In the genomic region with DNA sequence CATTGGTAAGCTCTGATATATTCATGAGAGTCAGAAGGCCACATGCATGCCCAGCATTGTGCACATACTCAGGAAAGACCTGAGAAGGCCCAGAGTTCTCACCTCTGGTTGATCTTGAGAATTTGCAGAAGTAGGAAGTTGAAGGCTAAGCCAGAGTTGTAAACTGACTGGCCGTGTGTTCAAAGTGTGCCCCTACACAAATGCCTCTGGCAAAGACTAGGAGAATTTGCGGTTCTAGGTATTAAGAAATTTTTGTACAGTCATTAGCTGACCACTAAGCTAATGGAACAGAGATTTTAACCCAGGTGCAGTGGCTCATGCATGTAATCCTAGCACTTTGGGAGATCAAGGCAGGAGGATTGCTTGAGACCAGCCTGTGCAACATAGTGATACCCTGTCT, we compare ENCODE assay signal across 23 cellular contexts. TPM values are rescaled to one million over a fixed set of nuclear protein-coding genes. Genes with fewer than 3 reads are reported as not detected.
A peak's percentile ranks its signal among the peaks of the same experiment; 100 is the strongest.
DNase-seq lines count a peak whose midpoint lies in the region; ATAC-seq, FAIRE-seq and TF ChIP-seq lines count a peak whose summit lies in the region.
"Had no signal": no experiment of that assay in that cellular context is flagged by ENCODE, and none has a peak within 500 bp of the region (broad histone marks: within the 10 kb centered on the region; RNA-seq: fewer than 3 reads in every experiment).

No MANE protein-coding gene starts in this region.

- CTCF ChIA-PET in activated CD4-positive, alpha-beta T cell treated with anti-CD3 and anti-CD28 coated beads for 36 hours (lab: Charles Lee): interaction anchor here (0.6 to 1.7 kb wide), 7 partner anchors 11 to 862 kb away, joined by 3 to 5 read pairs (median 3); no protein-coding TSS in a partner anchor
- CTCF ChIA-PET in K562 (lab: Yijun Ruan, JAX; ENCODE audit: low intra/inter-chr PET ratio): no interaction called here

- POLR2A ChIA-PET in activated CD4-positive, alpha-beta T cell treated with anti-CD3 and anti-CD28 coated beads for 36 hours (lab: Charles Lee): interaction anchor here (0.6 kb wide), 1 partner anchor 89 kb away, joined by 3 read pairs; no protein-coding TSS in a partner anchor
- POLR2A ChIA-PET in K562 (lab: Yijun Ruan, JAX): interaction anchor here (1.0 to 3.3 kb wide), 7 partner anchors 8 to 24 kb away, joined by 3 to 12 read pairs (median 4); partner anchors contain the start of gene FBXL20

- TF ChIP-seq EP300 in K562 (IDR thresholded peaks at IDR 0.05; ENCODE audit: low read length) (no peak), stomach (IDR thresholded peaks at IDR 0.05) (no peak), tibial nerve (IDR thresholded peaks at IDR 0.05) (no peak)

- 11% methylated on average over 2 of the region's 2 CpGs for WGBS in K562 (ENCODE audit: insufficient coverage, low coverage, missing lambda C conversion rate)
- WGBS in stomach, 5 donors: 28 to 72% (median 42%) methylated on average over 2 of the region's 2 CpGs
- WGBS in tibial nerve, 2 donors: 44 to 74% methylated on average over 2 of the region's 2 CpGs

- H3K9ac ChIP-seq in K562 (ENCODE audit: insufficient read depth in 1 of 2, low read depth in 2 of 2, low read length in 2 of 2): peak overlapping the region in 1 of 2 experiments; percentile 58; a peak in 2 of 4 replicates
- H3K9ac ChIP-seq: neural progenitor cell had no signal

- H3K79me2 ChIP-seq in K562 (ENCODE audit: control insufficient read depth, insufficient read depth, low read length): peaks cover 31% of the 10 kb centered on the region

- no peak for ATAC-seq in activated CD4-positive, alpha-beta T cell treated with anti-CD3 and anti-CD28 coated beads for 36 hours
- peak; percentile 53 for ATAC-seq in K562
- ATAC-seq: activated CD8-positive, alpha-beta memory T cell treated with anti-CD3 and anti-CD28 coated beads, Interleukin-2, amount 10 ng/mL, durations not matched to agents 7 days and 5 days; effector memory CD8-positive, alpha-beta T cell; left colon had no signal

- peak overlapping the region; percentile 80; the same call in 1 of the 2 replicates for H3K4me2 ChIP-seq in K562 (ENCODE audit: insufficient read depth, low read length)
- H3K4me2 ChIP-seq: GM23338, neural progenitor cell had no signal

- no peak for TF ChIP-seq POLR2A in K562 (conservative IDR thresholded peaks at IDR 0.05)
- no peak for TF ChIP-seq POLR2A in stomach (IDR thresholded peaks at IDR 0.05)
- no peak for TF ChIP-seq POLR2A in tibial nerve (IDR thresholded peaks at IDR 0.05)

- H3K9me3 ChIP-seq in K562 (replicated peaks; ENCODE audit: control insufficient read depth, insufficient read depth, low read depth, low read length) (no peaks in the 10 kb centered on the region), stomach (no peaks in the 10 kb centered on the region), tibial nerve (no peaks in the 10 kb centered on the region)

- H3K27me3 Mint-ChIP-seq in activated CD4-positive, alpha-beta T cell treated with anti-CD3 and anti-CD28 coated beads for 36 hours: no peaks in the 10 kb centered on the region
- no peaks in the 10 kb centered on the region for H3K27me3 Mint-ChIP-seq in activated CD4-positive, alpha-beta T cell treated with anti-CD3 and anti-CD28 coated beads, Interleukin-2, amount 10 ng/mL, durations not matched to agents 24 days and 14 days
- no peaks in the 10 kb centered on the region for H3K27me3 Mint-ChIP-seq in chondrocyte (ENCODE audit: low read depth)
- H3K27me3 Mint-ChIP-seq: activated CD8-positive, alpha-beta memory T cell treated with anti-CD3 and anti-CD28 coated beads, Interleukin-2, amount 10 ng/mL, durations not matched to agents 7 days and 5 days; activated naive CD8-positive, alpha-beta T cell treated with anti-CD3 and anti-CD28 coated beads, Interleukin-2, amount 10 ng/mL, durations not matched to agents 7 days and 5 days; effector memory CD8-positive, alpha-beta T cell had no signal

- no peaks in the 10 kb centered on the region for H3K9me3 Mint-ChIP-seq in activated CD4-positive, alpha-beta T cell treated with anti-CD3 and anti-CD28 coated beads for 36 hours (ENCODE audit: low read depth)
- no peaks in the 10 kb centered on the region for H3K9me3 Mint-ChIP-seq in activated CD4-positive, alpha-beta T cell treated with anti-CD3 and anti-CD28 coated beads, Interleukin-2, amount 10 ng/mL, durations not matched to agents 24 days and 14 days
- no peaks in the 10 kb centered on the region for H3K9me3 Mint-ChIP-seq in chondrocyte (ENCODE audit: low read depth)
- H3K9me3 Mint-ChIP-seq: activated naive CD8-positive, alpha-beta T cell treated with anti-CD3 and anti-CD28 coated beads, Interleukin-2, amount 10 ng/mL, durations not matched to agents 7 days and 5 days; activated T-helper 2 cell treated with anti-CD3 and anti-CD28 coated beads, Interferon-gamma antibody, Interleukin-2, Interleukin-4, amounts not matched to agents 10 μg/mL and 5 μg/mL and 100 μg/mL, durations not matched to agents 14 hours and 24 hours and 36 hours; effector memory CD8-positive, alpha-beta T cell; GM23338; neural progenitor cell had no signal

- H3K27ac ChIP-seq in K562 (ENCODE audit: extremely low read depth, low read depth, low read length): peak overlapping the region; percentile 73
- H3K27ac ChIP-seq in stomach: no peak overlapping the region
- no peak overlapping the region for H3K27ac ChIP-seq in tibial nerve
- H3K27ac ChIP-seq: neural progenitor cell had no signal

- intact Hi-C loops in activated CD4-positive, alpha-beta T cell treated with anti-CD3 and anti-CD28 coated beads for 36 hours (cut with DNase I, micrococcal nuclease): loop anchor here (5.0 kb wide), 2 partner anchors 49 to 104 kb away; no protein-coding TSS in a partner anchor
- intact Hi-C loops in activated CD4-positive, alpha-beta T cell treated with anti-CD3 and anti-CD28 coated beads, Interleukin-2, amount 10 ng/mL, durations not matched to agents 24 days and 14 days (cut with micrococcal nuclease): no loop called here
- intact Hi-C loops in K562 (cut with micrococcal nuclease): no loop called here
- intact Hi-C loops in stomach (cut with DNase I; ENCODE audit: low total_unique reads): no loop called here

- H3K27me3 ChIP-seq in K562 (ENCODE audit: control insufficient read depth in 2 of 2, insufficient read depth in 2 of 2, low read length in 2 of 2) (no peaks in the 10 kb centered on the region), stomach (no peaks in the 10 kb centered on the region), tibial nerve (no peaks in the 10 kb centered on the region)
- H3K27me3 ChIP-seq: neural progenitor cell had no signal

- peak overlapping the region; percentile 67 for H2AFZ ChIP-seq in K562 (ENCODE audit: low read depth, low read length)
- H2AFZ ChIP-seq: GM23338, neural progenitor cell had no signal

- H3K4me3 ChIP-seq in K562 (no peak overlapping the region), stomach (no peak overlapping the region), tibial nerve (no peak overlapping the region)
- H3K4me3 ChIP-seq: GM23338, neural progenitor cell had no signal

- no peaks in the 10 kb centered on the region for H3K36me3 Mint-ChIP-seq in activated CD4-positive, alpha-beta T cell treated with anti-CD3 and anti-CD28 coated beads for 36 hours (ENCODE audit: low read depth)
- H3K36me3 Mint-ChIP-seq in activated CD4-positive, alpha-beta T cell treated with anti-CD3 and anti-CD28 coated beads, Interleukin-2, amount 10 ng/mL, durations not matched to agents 24 days and 14 days (ENCODE audit: low read depth): no peaks in the 10 kb centered on the region
- H3K36me3 Mint-ChIP-seq in chondrocyte (ENCODE audit: low read depth): no peaks in the 10 kb centered on the region
- H3K36me3 Mint-ChIP-seq: activated CD8-positive, alpha-beta memory T cell treated with anti-CD3 and anti-CD28 coated beads, Interleukin-2, amount 10 ng/mL, durations not matched to agents 7 days and 5 days had no signal

- no peak for FAIRE-seq in K562 (lab: Jason Lieb, UNC)
- FAIRE-seq: A204.1, GM19239 had no signal

- H3K27ac Mint-ChIP-seq in activated CD4-positive, alpha-beta T cell treated with anti-CD3 and anti-CD28 coated beads for 36 hours: peak overlapping the region; percentile 44
- no peak overlapping the region for H3K27ac Mint-ChIP-seq in activated CD4-positive, alpha-beta T cell treated with anti-CD3 and anti-CD28 coated beads, Interleukin-2, amount 10 ng/mL, durations not matched to agents 24 days and 14 days
- H3K27ac Mint-ChIP-seq in chondrocyte (ENCODE audit: unreplicated experiment): no peak overlapping the region
- H3K27ac Mint-ChIP-seq: activated CD8-positive, alpha-beta memory T cell treated with anti-CD3 and anti-CD28 coated beads, Interleukin-2, amount 10 ng/mL, durations not matched to agents 7 days and 5 days; activated naive CD8-positive, alpha-beta T cell treated with anti-CD3 and anti-CD28 coated beads, Interleukin-2, amount 10 ng/mL, durations not matched to agents 7 days and 5 days; activated T-helper 2 cell treated with anti-CD3 and anti-CD28 coated beads, Interferon-gamma antibody, Interleukin-2, Interleukin-4, amounts not matched to agents 10 μg/mL and 5 μg/mL and 100 μg/mL, durations not matched to agents 14 hours and 24 hours and 36 hours; GM23338; neural progenitor cell had no signal

- no peak for TF ChIP-seq RAD21 in K562 (CRISPR knock-in tag; conservative IDR thresholded peaks at IDR 0.05 in 1 of 2, IDR thresholded peaks at IDR 0.05 in 1 of 2)

- H3K4me1 ChIP-seq in K562 (replicated peaks in 1 of 2; ENCODE audit: control insufficient read depth in 2 of 2, insufficient read depth in 2 of 2, low read length in 2 of 2) (peaks cover 5 to 13% of the 10 kb centered on the region in 2 experiments; a peak in 4 of 5 replicates), stomach (peaks cover 5 to 41% (median 24%) of the 10 kb centered on the region in 4 donors), tibial nerve (peaks cover 0 to 30% (median 0%) of the 10 kb centered on the region in 4 donors)
- H3K4me1 ChIP-seq: neural progenitor cell had no signal

- peaks cover 28% of the 10 kb centered on the region for H3K4me1 Mint-ChIP-seq in activated CD4-positive, alpha-beta T cell treated with anti-CD3 and anti-CD28 coated beads for 36 hours
- peaks cover 12% of the 10 kb centered on the region for H3K4me1 Mint-ChIP-seq in activated CD4-positive, alpha-beta T cell treated with anti-CD3 and anti-CD28 coated beads, Interleukin-2, amount 10 ng/mL, durations not matched to agents 24 days and 14 days
- H3K4me1 Mint-ChIP-seq in chondrocyte (ENCODE audit: low read depth): peaks cover 13% of the 10 kb centered on the region
- H3K4me1 Mint-ChIP-seq: neural progenitor cell had no signal

- H4K20me1 ChIP-seq in K562 (replicated peaks; ENCODE audit: control insufficient read depth, insufficient read depth, low read length): no peaks in the 10 kb centered on the region; the same call in 1 of the 2 replicates

- in situ Hi-C loops in K562 (cut with MboI): no loop called here

- H3K36me3 ChIP-seq in K562 (ENCODE audit: control insufficient read depth, insufficient read depth, low read length): no peaks in the 10 kb centered on the region
- peaks cover 0 to 3% (median 0%) of the 10 kb centered on the region in 4 donors for H3K36me3 ChIP-seq in stomach
- no peaks in the 10 kb centered on the region for H3K36me3 ChIP-seq in tibial nerve
- H3K36me3 ChIP-seq: neural progenitor cell had no signal

- H3K9me1 ChIP-seq in K562 (ENCODE audit: control insufficient read depth, insufficient read depth, low read length): no peaks in the 10 kb centered on the region

- no peak for TF ChIP-seq CTCF in K562 (IDR thresholded peaks at IDR 0.05 in 2 of 3, conservative IDR thresholded peaks at IDR 0.05 in 1 of 3; ENCODE audit: insufficient read depth in 2 of 3, low read depth in 1 of 3, low read length in 3 of 3)
- no peak for TF ChIP-seq CTCF in stomach (IDR thresholded peaks at IDR 0.05)
- no peak for TF ChIP-seq CTCF in tibial nerve (IDR thresholded peaks at IDR 0.05)
- TF ChIP-seq CTCF in chondrocyte (IDR thresholded peaks at IDR 0.05): no peak

- no peak overlapping the region for H3K4me3 Mint-ChIP-seq in activated CD4-positive, alpha-beta T cell treated with anti-CD3 and anti-CD28 coated beads for 36 hours
- no peak overlapping the region for H3K4me3 Mint-ChIP-seq in activated CD4-positive, alpha-beta T cell treated with anti-CD3 and anti-CD28 coated beads, Interleukin-2, amount 10 ng/mL, durations not matched to agents 24 days and 14 days
- H3K4me3 Mint-ChIP-seq in chondrocyte (ENCODE audit: unreplicated experiment): no peak overlapping the region
- H3K4me3 Mint-ChIP-seq: activated CD8-positive, alpha-beta memory T cell treated with anti-CD3 and anti-CD28 coated beads, Interleukin-2, amount 10 ng/mL, durations not matched to agents 7 days and 5 days; activated naive CD8-positive, alpha-beta T cell treated with anti-CD3 and anti-CD28 coated beads, Interleukin-2, amount 10 ng/mL, durations not matched to agents 7 days and 5 days; effector memory CD8-positive, alpha-beta T cell; neural progenitor cell had no signal

- no peak for DNase-seq in activated CD4-positive, alpha-beta T cell treated with anti-CD3 and anti-CD28 coated beads for 36 hours
- DNase-seq in activated CD4-positive, alpha-beta T cell treated with anti-CD3 and anti-CD28 coated beads, Interleukin-2, amount 10 ng/mL, durations not matched to agents 24 days and 14 days: no peak
- DNase-seq in NCI-H82 treated with DMSO at 0.1 percent for 48 hours (lab: John Stamatoyannopoulos, UW; ENCODE audit: unreplicated experiment) (peak; percentile 15), K562 (ENCODE audit: extremely low read depth in 1 of 4, low spot score in 3 of 4) (no peak), stomach (peak; percentile 2), tibial nerve (ENCODE audit: low spot score in 2 of 2) (no peak), chondrocyte (ENCODE audit: low spot score) (no peak), activated gamma-delta T cell (lab: John Stamatoyannopoulos, UW) (no peak)
- DNase-seq: activated CD8-positive, alpha-beta memory T cell treated with anti-CD3 and anti-CD28 coated beads, Interleukin-2, amount 10 ng/mL, durations not matched to agents 7 days and 5 days; activated naive CD8-positive, alpha-beta T cell treated with anti-CD3 and anti-CD28 coated beads, Interleukin-2, amount 10 ng/mL, durations not matched to agents 7 days and 5 days; effector memory CD8-positive, alpha-beta T cell; IMR-90; left colon; midbrain; NCI-H2029 treated with DMSO at 0.1 percent for 48 hours; NCI-H446; stimulated activated CD4-positive, alpha-beta T cell treated with anti-CD3 and anti-CD28 coated beads, Interleukin-4, amount 100 ng/mL, for 1 hour; SW 1271 had no signal

- BruUV-seq in K562 (replicated peaks; lab: Mats Ljungman, UMichigan): no TSS peak

RNA-seq across cellular contexts. Expression of gene FBXL20, which starts 25.0 kb away (rescaled TPM):
- 10 to 100 TPM; 16.9 to 18.9 TPM for total RNA-seq in activated CD4-positive, alpha-beta T cell treated with anti-CD3 and anti-CD28 coated beads for 36 hours
- total RNA-seq in activated CD4-positive, alpha-beta T cell treated with anti-CD3 and anti-CD28 coated beads, Interleukin-2, amount 10 ng/mL, durations not matched to agents 24 days and 14 days: 20.8 and 21.8 TPM in 2 replicates
- total RNA-seq in K562 (2011; cell fraction: chromatin; rRNA removed; ENCODE audit: low replicate concordance): 21.3 and 41.9 TPM in 2 replicates
- 11.3 and 12.9 TPM in 2 replicates for total RNA-seq in K562 (2011; cell fraction: nucleolus; rRNA removed)
- 24.6 and 38.2 TPM in 2 replicates for total RNA-seq in K562 (2011; cell fraction: nucleoplasm; rRNA removed)
- total RNA-seq in K562 (2014; rRNA removed) (5.1 and 6.9 TPM in 2 replicates), K562 (2014; rRNA removed; fragmentation: Illumina TruSeq; extraction: Trizol) (8.6 and 11.7 TPM in 2 replicates), K562 (2015; rRNA removed; fragmentation: Illumina TruSeq; extraction: Trizol) (5.6 and 6.3 TPM in 2 replicates), K562 (2021) (13.6 and 15.1 TPM in 2 replicates), stomach (10 to 100 TPM in 3 of 5 donors, 1 to 10 TPM in 2; 6.7 to 18.4 (median 11.1) TPM), tibial nerve (10 to 100 TPM; 21.1 to 32.4 (median 30.4) TPM), chondrocyte (21.3 to 21.9 TPM (median 21.8 TPM) in 3 replicates)
- polyA plus RNA-seq in K562 (2011; rRNA removed) (9.4 and 10.4 TPM in 2 replicates), K562 (2014; fragmentation: Illumina TruSeq; extraction: Trizol) (6.2 and 6.3 TPM in 2 replicates), K562 (2014; fragmentation: Nextera tagmentation; extraction: Ambion mirVana) (1 to 10 TPM; 1.8 to 3.0 TPM), K562 (2014; rRNA removed) (4.5 and 4.7 TPM in 2 replicates), stomach (1 to 10 TPM; 1.5 to 1.8 (median 1.7) TPM)
- polyA plus RNA-seq in K562 (2011; cell fraction: cytosol; rRNA removed): 7.3 and 7.9 TPM in 2 replicates
- polyA plus RNA-seq in K562 (2011; cell fraction: nucleus; rRNA removed): 9.1 and 10.9 TPM in 2 replicates
- 4.6 and 6.6 TPM in 2 replicates for polyA plus RNA-seq in K562 (2012)
- polyA minus RNA-seq in K562 (2011; rRNA and poly(A)+ RNA removed): 18.0 and 22.0 TPM in 2 replicates
- polyA minus RNA-seq in K562 (2011; cell fraction: cytosol; rRNA and poly(A)+ RNA removed): 10.3 and 10.8 TPM in 2 replicates
- polyA minus RNA-seq in K562 (2011; cell fraction: nucleus; rRNA and poly(A)+ RNA removed): 3.2 and 5.2 TPM in 2 replicates

Comparison
In these comparisons a context has a peak if more than half of its experiments do, and no peak if none do; other contexts are left out.
1. intact Hi-C loops: an anchor here in activated CD4-positive, alpha-beta T cell treated with anti-CD3 and anti-CD28 coated beads for 36 hours (5.0 kb wide); none called in activated CD4-positive, alpha-beta T cell treated with anti-CD3 and anti-CD28 coated beads, Interleukin-2, amount 10 ng/mL, durations not matched to agents 24 days and 14 days, K562 and stomach.
2. DNase-seq: peak in NCI-H82 treated with DMSO at 0.1 percent for 48 hours (single experiment) and stomach (single experiment); none in activated CD4-positive, alpha-beta T cell treated with anti-CD3 and anti-CD28 coated beads for 36 hours (single experiment), activated CD4-positive, alpha-beta T cell treated with anti-CD3 and anti-CD28 coated beads, Interleukin-2, amount 10 ng/mL, durations not matched to agents 24 days and 14 days (single experiment), K562 (0 of 4), tibial nerve (0 of 2), chondrocyte (single experiment) and activated gamma-delta T cell (single experiment).